In the genomic region with DNA sequence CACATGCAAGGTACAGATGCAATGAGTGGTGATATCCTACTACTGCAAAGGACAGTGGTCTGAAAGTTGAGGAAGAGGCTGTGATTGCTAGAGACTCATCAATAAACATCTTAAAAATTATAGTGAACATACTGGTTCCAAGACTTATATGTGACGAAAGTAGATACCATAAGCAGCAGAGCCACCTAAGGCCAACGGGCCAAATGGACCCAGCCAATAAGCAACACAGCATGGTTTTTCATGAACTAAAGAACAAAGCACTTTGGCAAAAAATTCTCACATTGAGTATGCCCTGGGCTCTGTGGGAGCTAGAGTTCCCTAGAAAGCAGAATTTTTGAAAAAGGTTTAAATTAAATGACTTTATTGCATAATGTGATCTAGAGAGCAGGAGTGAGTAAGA, we compare ENCODE assay signal across 1 cellular context.
TF ChIP-seq lines count a peak whose summit lies in the region.

No MANE protein-coding gene starts in this region.

TF ChIP-seq in GM12878, 131 proteins besides CTCF, POLR2A, EP300 and RAD21 (continued from another document):
- TF ChIP-seq, protein P1, sequence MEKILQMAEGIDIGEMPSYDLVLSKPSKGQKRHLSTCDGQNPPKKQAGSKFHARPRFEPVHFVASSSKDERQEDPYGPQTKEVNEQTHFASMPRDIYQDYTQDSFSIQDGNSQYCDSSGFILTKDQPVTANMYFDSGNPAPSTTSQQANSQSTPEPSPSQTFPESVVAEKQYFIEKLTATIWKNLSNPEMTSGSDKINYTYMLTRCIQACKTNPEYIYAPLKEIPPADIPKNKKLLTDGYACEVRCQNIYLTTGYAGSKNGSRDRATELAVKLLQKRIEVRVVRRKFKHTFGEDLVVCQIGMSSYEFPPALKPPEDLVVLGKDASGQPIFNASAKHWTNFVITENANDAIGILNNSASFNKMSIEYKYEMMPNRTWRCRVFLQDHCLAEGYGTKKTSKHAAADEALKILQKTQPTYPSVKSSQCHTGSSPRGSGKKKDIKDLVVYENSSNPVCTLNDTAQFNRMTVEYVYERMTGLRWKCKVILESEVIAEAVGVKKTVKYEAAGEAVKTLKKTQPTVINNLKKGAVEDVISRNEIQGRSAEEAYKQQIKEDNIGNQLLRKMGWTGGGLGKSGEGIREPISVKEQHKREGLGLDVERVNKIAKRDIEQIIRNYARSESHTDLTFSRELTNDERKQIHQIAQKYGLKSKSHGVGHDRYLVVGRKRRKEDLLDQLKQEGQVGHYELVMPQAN (conservative IDR thresholded peaks at IDR 0.05) = no peak
- TF ChIP-seq CREB1 (IDR thresholded peaks at IDR 0.05; ENCODE audit: low read depth) (no peak), FOXK2 (IDR thresholded peaks at IDR 0.05) (no peak)
- TF ChIP-seq, protein P2, sequence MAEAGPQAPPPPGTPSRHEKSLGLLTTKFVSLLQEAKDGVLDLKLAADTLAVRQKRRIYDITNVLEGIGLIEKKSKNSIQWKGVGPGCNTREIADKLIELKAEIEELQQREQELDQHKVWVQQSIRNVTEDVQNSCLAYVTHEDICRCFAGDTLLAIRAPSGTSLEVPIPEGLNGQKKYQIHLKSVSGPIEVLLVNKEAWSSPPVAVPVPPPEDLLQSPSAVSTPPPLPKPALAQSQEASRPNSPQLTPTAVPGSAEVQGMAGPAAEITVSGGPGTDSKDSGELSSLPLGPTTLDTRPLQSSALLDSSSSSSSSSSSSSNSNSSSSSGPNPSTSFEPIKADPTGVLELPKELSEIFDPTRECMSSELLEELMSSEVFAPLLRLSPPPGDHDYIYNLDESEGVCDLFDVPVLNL (IDR thresholded peaks at IDR 0.05; ENCODE audit: low read depth, low read length) = no peak
